ENCODE assay signal across 18 cellular contexts in genomic region chr10:92846819-92847184, GRCh38. TPM values are rescaled to one million over a fixed set of nuclear protein-coding genes. Genes with fewer than 3 reads are reported as not detected.
DNase-seq lines count a peak whose midpoint lies in the region; ATAC-seq and TF ChIP-seq lines count a peak whose summit lies in the region.
"Had no signal": no experiment of that assay in that cellular context is flagged by ENCODE, and none has a peak within 500 bp of the region (broad histone marks: within the 10 kb centered on the region; RNA-seq: fewer than 3 reads in every experiment).

No MANE protein-coding gene starts in this region.

- no peak overlapping the region for H3K9ac ChIP-seq in IMR-90 (ENCODE audit: low read depth, low read length)

- WGBS in IMR-90 (ENCODE audit: extremely low coverage in 2 of 2, insufficient read length in 1 of 2), 2 experiments, result 100% methylated on average over 1 of the region's 2 CpGs; no CpG with 5 or more reads in 1 of the 2 experiments
- WGBS in psoas muscle, 3 donors, result 58 to 75% (median 74%) methylated on average over 2 of the region's 2 CpGs

- no peak overlapping the region for H3K4me2 ChIP-seq in IMR-90 (ENCODE audit: low read depth, low read length)

- no TSS peak for BruUV-seq in IMR-90 (replicated peaks; lab: Mats Ljungman, UMichigan)

- no peak overlapping the region for H3K23ac ChIP-seq in IMR-90 (ENCODE audit: low read depth, low read length)

- H3K27ac ChIP-seq in IMR-90 (ENCODE audit: insufficient read depth, low read length) (no peak overlapping the region), foreskin keratinocyte (no peak overlapping the region), psoas muscle (peak overlapping the region; percentile 96)
- H3K27ac ChIP-seq: cardiac muscle cell, vagina had no signal

- no peak for TF ChIP-seq CTCF in IMR-90 (conservative IDR thresholded peaks at IDR 0.05; ENCODE audit: low read depth, low read length)
- TF ChIP-seq CTCF in foreskin keratinocyte (conservative IDR thresholded peaks at IDR 0.05), result no peak
- TF ChIP-seq CTCF in psoas muscle (IDR thresholded peaks at IDR 0.05), result no peak

- no peaks in the 10 kb centered on the region for H3K27me3 Mint-ChIP-seq in activated CD4-positive, alpha-beta memory T cell treated with anti-CD3 and anti-CD28 coated beads, Interleukin-2, amount 10 ng/mL, durations not matched to agents 7 days and 5 days
- no peaks in the 10 kb centered on the region for H3K27me3 Mint-ChIP-seq in activated CD4-positive, alpha-beta memory T cell treated with anti-CD3 and anti-CD28 coated beads for 36 hours

- TF ChIP-seq POLR2A in IMR-90 (IDR thresholded peaks at IDR 0.05; ENCODE audit: low read depth, low read length), result no peak

- H2BK20ac ChIP-seq in IMR-90 (ENCODE audit: low read depth, low read length), result no peak overlapping the region

- no peak overlapping the region for H3K56ac ChIP-seq in IMR-90 (ENCODE audit: extremely low read depth, insufficient read depth, low read length)

- H4K91ac ChIP-seq in IMR-90 (ENCODE audit: insufficient read depth, low read depth, low read length), result no peak overlapping the region

- in situ Hi-C loops in IMR-90 (cut with MboI; ENCODE audit: low sequenced_read_pairs), result no loop called here

- H3K4me1 ChIP-seq in IMR-90 (ENCODE audit: control insufficient read depth, insufficient read depth, low read length) (peaks cover 2% of the 10 kb centered on the region; the same call in 1 of the 2 replicates), foreskin keratinocyte (no peaks in the 10 kb centered on the region), psoas muscle (peaks cover 14% of the 10 kb centered on the region)

- H2AFZ ChIP-seq in IMR-90 (replicated peaks; ENCODE audit: low read length, poor library complexity), result no peak overlapping the region

- H4K5ac ChIP-seq in IMR-90 (ENCODE audit: low read depth, low read length), result no peak overlapping the region

- no peak overlapping the region for H4K8ac ChIP-seq in IMR-90 (ENCODE audit: low read depth in 2 of 2, low read length in 2 of 2)

- peaks cover 39% of the 10 kb centered on the region for H3K4me1 Mint-ChIP-seq in activated CD4-positive, alpha-beta memory T cell treated with anti-CD3 and anti-CD28 coated beads, Interleukin-2, amount 10 ng/mL, durations not matched to agents 7 days and 5 days
- peaks cover 35% of the 10 kb centered on the region for H3K4me1 Mint-ChIP-seq in activated CD4-positive, alpha-beta memory T cell treated with anti-CD3 and anti-CD28 coated beads for 36 hours (ENCODE audit: low read depth)

- no peak for TF ChIP-seq RAD21 in IMR-90 (IDR thresholded peaks at IDR 0.05; ENCODE audit: low read length)

- H2BK120ac ChIP-seq in IMR-90 (ENCODE audit: low read depth, low read length), result no peak overlapping the region

- peaks cover 7 to 13% of the 10 kb centered on the region in 2 experiments; a peak in 3 of 4 replicates for H3K79me1 ChIP-seq in IMR-90 (ENCODE audit: low read depth in 1 of 2, low read length in 2 of 2)

- H3K9me3 ChIP-seq in IMR-90 (ENCODE audit: control insufficient read depth, insufficient read depth, low read length) (no peaks in the 10 kb centered on the region), psoas muscle (peaks cover 5% of the 10 kb centered on the region)
- H3K9me3 ChIP-seq: A549, vagina had no signal

- no peak overlapping the region for H2AK5ac ChIP-seq in IMR-90 (ENCODE audit: low read depth, low read length)

- intact Hi-C loops in activated CD4-positive, alpha-beta memory T cell treated with anti-CD3 and anti-CD28 coated beads for 36 hours (cut with micrococcal nuclease), result loop anchor here (2.0 to 10.0 kb wide), 3 partner anchors 16 to 648 kb away; partner anchors contain the start of gene CEP55
- intact Hi-C loops in IMR-90 (cut with micrococcal nuclease) (no loop called here), psoas muscle (cut with DNase I) (loop anchor here in 1 of 2 donors (5.0 kb wide), 1 partner anchor 35 kb away; no protein-coding TSS in a partner anchor)

- no peak overlapping the region for H3K27ac Mint-ChIP-seq in activated CD4-positive, alpha-beta memory T cell treated with anti-CD3 and anti-CD28 coated beads, Interleukin-2, amount 10 ng/mL, durations not matched to agents 7 days and 5 days
- no peak overlapping the region for H3K27ac Mint-ChIP-seq in activated CD4-positive, alpha-beta memory T cell treated with anti-CD3 and anti-CD28 coated beads for 36 hours

- peak overlapping the region; percentile 79 for H3K4me3 Mint-ChIP-seq in activated CD4-positive, alpha-beta memory T cell treated with anti-CD3 and anti-CD28 coated beads, Interleukin-2, amount 10 ng/mL, durations not matched to agents 7 days and 5 days
- no peak overlapping the region for H3K4me3 Mint-ChIP-seq in activated CD4-positive, alpha-beta memory T cell treated with anti-CD3 and anti-CD28 coated beads for 36 hours

- no peaks in the 10 kb centered on the region for H3K9me3 Mint-ChIP-seq in activated CD4-positive, alpha-beta memory T cell treated with anti-CD3 and anti-CD28 coated beads, Interleukin-2, amount 10 ng/mL, durations not matched to agents 7 days and 5 days
- H3K9me3 Mint-ChIP-seq in activated CD4-positive, alpha-beta memory T cell treated with anti-CD3 and anti-CD28 coated beads for 36 hours, result no peaks in the 10 kb centered on the region

- POLR2A ChIA-PET in activated CD4-positive, alpha-beta memory T cell treated with anti-CD3 and anti-CD28 coated beads, Interleukin-2, amount 10 ng/mL, durations not matched to agents 7 days and 5 days (lab: Charles Lee), result interaction anchor here (1.1 to 2.9 kb wide), 5 partner anchors 9 to 923 kb away, joined by 3 to 17 read pairs (median 5); partner anchors contain the start of gene HHEX
- POLR2A ChIA-PET in activated CD4-positive, alpha-beta memory T cell treated with anti-CD3 and anti-CD28 coated beads for 36 hours (lab: Charles Lee), result interaction anchor here (0.6 kb wide), 1 partner anchor 26 kb away, joined by 4 read pairs; no protein-coding TSS in a partner anchor
- POLR2A ChIA-PET in IMR-90 (lab: Charles Lee; ENCODE audit: unreplicated experiment), result interaction anchor here (0.5 kb wide), 1 partner anchor 156 kb away, joined by 3 read pairs; no protein-coding TSS in a partner anchor

- no peaks in the 10 kb centered on the region for H4K20me1 ChIP-seq in IMR-90 (ENCODE audit: insufficient read depth, low read length)

- no peak for DNase-seq in activated CD4-positive, alpha-beta memory T cell treated with anti-CD3 and anti-CD28 coated beads, Interleukin-2, amount 10 ng/mL, durations not matched to agents 7 days and 5 days
- no peak for DNase-seq in activated CD4-positive, alpha-beta memory T cell treated with anti-CD3 and anti-CD28 coated beads for 36 hours
- DNase-seq in IMR-90 (peak; percentile 43), foreskin keratinocyte (no peak), psoas muscle (no peak), retina (no peak), NCI-H1417 (lab: John Stamatoyannopoulos, UW) (no peak)
- DNase-seq: activated CD4-positive, CD25-positive, alpha-beta regulatory T cell treated with anti-CD3 and anti-CD28 coated beads, Interleukin-2, amount 50 U/mL, for 72 hours; activated T-cell treated with anti-CD3 and anti-CD28 coated beads for 4 hours; heart left ventricle; NCI-H187 treated with DMSO at 0.1 percent for 48 hours; NCI-H446 treated with DMSO at 0.1 percent for 48 hours; right cardiac atrium; SHP77 treated with DMSO at 0.1 percent for 48 hours had no signal

- no peak overlapping the region for H2BK5ac ChIP-seq in IMR-90 (ENCODE audit: low read depth, low read length, poor library complexity, severe bottlenecking)

- CTCF ChIA-PET in activated CD4-positive, alpha-beta memory T cell treated with anti-CD3 and anti-CD28 coated beads, Interleukin-2, amount 10 ng/mL, durations not matched to agents 7 days and 5 days (lab: Charles Lee), result interaction anchor here (0.8 to 7.7 kb wide), 5 partner anchors 13 to 231 kb away, joined by 3 to 99 read pairs (median 5); no protein-coding TSS in a partner anchor
- CTCF ChIA-PET in activated CD4-positive, alpha-beta memory T cell treated with anti-CD3 and anti-CD28 coated beads for 36 hours (lab: Charles Lee), result interaction anchor here (3.9 kb wide), 1 partner anchor 10 kb away, joined by 33 read pairs; no protein-coding TSS in a partner anchor
- CTCF ChIA-PET in IMR-90 (lab: Yijun Ruan, JAX), result no interaction called here

- no peak overlapping the region for H3K14ac ChIP-seq in IMR-90 (replicated peaks; ENCODE audit: low read depth, low read length)

- no peak overlapping the region for H2BK15ac ChIP-seq in IMR-90 (ENCODE audit: low read depth, low read length)

- no peak overlapping the region for H3K4ac ChIP-seq in IMR-90 (ENCODE audit: low read depth, low read length)

- dilution Hi-C loops in IMR-90 (cut with HindIII; ENCODE audit: low sequenced_read_pairs, unreplicated experiment), result no loop called here

- H3K27me3 ChIP-seq in IMR-90 (ENCODE audit: control insufficient read depth, insufficient read depth, low read length), result no peaks in the 10 kb centered on the region
- peaks cover 8% of the 10 kb centered on the region for H3K27me3 ChIP-seq in foreskin keratinocyte
- H3K27me3 ChIP-seq in psoas muscle (ENCODE audit: insufficient read depth in 3 of 3, low read length in 2 of 3), result no peaks in the 10 kb centered on the region
- H3K27me3 ChIP-seq: heart left ventricle, vagina had no signal

- ATAC-seq in IMR-90 (ENCODE audit: low read depth) (no peak), foreskin keratinocyte (peak; percentile 28), psoas muscle (no peak), GM21528 (IDR thresholded peaks at IDR 0.05; ENCODE audit: low FRiP score, unreplicated experiment) (no peak)
- ATAC-seq: A549, heart left ventricle, right cardiac atrium had no signal

- no peaks in the 10 kb centered on the region for H3K36me3 Mint-ChIP-seq in activated CD4-positive, alpha-beta memory T cell treated with anti-CD3 and anti-CD28 coated beads, Interleukin-2, amount 10 ng/mL, durations not matched to agents 7 days and 5 days (ENCODE audit: low read depth)
- no peaks in the 10 kb centered on the region for H3K36me3 Mint-ChIP-seq in activated CD4-positive, alpha-beta memory T cell treated with anti-CD3 and anti-CD28 coated beads for 36 hours

- H3K36me3 ChIP-seq in IMR-90 (ENCODE audit: control insufficient read depth, insufficient read depth, low read length), result no peaks in the 10 kb centered on the region
- no peaks in the 10 kb centered on the region for H3K36me3 ChIP-seq in psoas muscle (ENCODE audit: insufficient read depth in 1 of 2, low read depth in 1 of 2)
- H3K36me3 ChIP-seq: cardiac muscle cell, heart left ventricle, vagina had no signal

- H3K4me3 ChIP-seq in IMR-90 (ENCODE audit: insufficient read depth, low read depth, low read length), result no peak overlapping the region
- no peak overlapping the region for H3K4me3 ChIP-seq in psoas muscle
- H3K4me3 ChIP-seq: cardiac muscle cell, vagina had no signal

- no peak overlapping the region for H2AK9ac ChIP-seq in IMR-90 (replicated peaks; ENCODE audit: low read depth, low read length, poor library complexity)

- H3K9me1 ChIP-seq in IMR-90 (ENCODE audit: insufficient read depth, low read length), result peaks cover 6% of the 10 kb centered on the region; the same call in 1 of the 2 replicates

- no peak overlapping the region for H3K18ac ChIP-seq in IMR-90 (ENCODE audit: low read depth, low read length)

RNA-seq across cellular contexts. Expression of gene EXOC6, which starts 1.5 kb away (rescaled TPM):
- total RNA-seq in activated CD4-positive, alpha-beta memory T cell treated with anti-CD3 and anti-CD28 coated beads, Interleukin-2, amount 10 ng/mL, durations not matched to agents 7 days and 5 days, result 1 to 10 TPM; 9.4 to 9.9 TPM
- total RNA-seq in activated CD4-positive, alpha-beta memory T cell treated with anti-CD3 and anti-CD28 coated beads for 36 hours, result 10 to 100 TPM; 10.7 to 10.8 TPM
- 11.5 and 29.2 TPM in 2 replicates for total RNA-seq in IMR-90 (2012; rRNA removed)
- polyA plus RNA-seq in IMR-90 (2012; rRNA removed), result 3.8 and 4.5 TPM in 2 replicates
- 0.80 and 1.0 TPM in 2 replicates for polyA plus RNA-seq in IMR-90 (2012; cell fraction: cytosol; rRNA removed)
- 0.49 and 4.0 TPM in 2 replicates for polyA plus RNA-seq in IMR-90 (2012; cell fraction: nucleus; rRNA removed; ENCODE audit: low replicate concordance)
- 1.8 and 2.2 TPM in 2 replicates for total RNA-seq in foreskin keratinocyte
- polyA plus RNA-seq in foreskin keratinocyte, result 0.79 and 0.84 TPM in 2 replicates
- total RNA-seq in psoas muscle, result 10 to 100 TPM; 14.4 to 27.8 (median 21.3) TPM
- 1 to 10 TPM; 7.4 to 9.1 (median 8.2) TPM for polyA plus RNA-seq in psoas muscle
